In genomic region chr16:73049051-73049910, GRCh38 we compare ENCODE assay signal across 12 cellular contexts. TPM values are rescaled to one million over a fixed set of nuclear protein-coding genes. Genes with fewer than 3 reads are reported as not detected.
DNase-seq lines count a peak whose midpoint lies in the region; ATAC-seq, FAIRE-seq and TF ChIP-seq lines count a peak whose summit lies in the region.
"Had no signal": no experiment of that assay in that cellular context is flagged by ENCODE, and none has a peak within 500 bp of the region (broad histone marks: within the 10 kb centered on the region; RNA-seq: fewer than 3 reads in every experiment).

No MANE protein-coding gene starts in this region.

- no peak overlapping the region for H2BK15ac ChIP-seq in H1 (ENCODE audit: low read length)

- no peaks in the 10 kb centered on the region for H3K79me2 ChIP-seq in H1 (ENCODE audit: control insufficient read depth in 1 of 2, insufficient read depth in 2 of 2, low read length in 2 of 2)

- H3K36me3 Mint-ChIP-seq in naive thymus-derived CD4-positive, alpha-beta T cell: no peaks in the 10 kb centered on the region

- peaks cover 10 to 38% (median 27%) of the 10 kb centered on the region in 5 donors for H3K27me3 Mint-ChIP-seq in naive thymus-derived CD4-positive, alpha-beta T cell

- TF ChIP-seq CTCF in 22Rv1 (IDR thresholded peaks at IDR 0.05) (no peak), H1 (IDR thresholded peaks at IDR 0.05; ENCODE audit: control extremely low read depth in 1 of 3, insufficient read depth in 1 of 3, low read depth in 1 of 3, low read length in 3 of 3) (no peak)

- no peak overlapping the region for H3K9ac ChIP-seq in HUES64 (ENCODE audit: low read depth, low read length)
- H3K9ac ChIP-seq in H1 (replicated peaks in 1 of 4; ENCODE audit: extremely low read depth in 1 of 4, low read depth in 3 of 4, low read length in 3 of 4): no peak overlapping the region

- no peak for TF ChIP-seq EP300 in H1 (IDR thresholded peaks at IDR 0.05; ENCODE audit: borderline replicate concordance in 1 of 2, low read depth in 2 of 2, low read length in 2 of 2)

- no peak overlapping the region for H3K18ac ChIP-seq in H1 (ENCODE audit: extremely low read depth, low read length)

- H3K4ac ChIP-seq in H1 (replicated peaks; ENCODE audit: insufficient read length, low read depth, low read length): no peak overlapping the region

- no peak overlapping the region for H2BK5ac ChIP-seq in H1 (ENCODE audit: low read depth, low read length)

- H4K91ac ChIP-seq in H1 (replicated peaks; ENCODE audit: insufficient read length, low read length): no peak overlapping the region

- H2AFZ ChIP-seq in H1 (ENCODE audit: low read length): no peak overlapping the region

- H4K8ac ChIP-seq in H1 (ENCODE audit: extremely low read depth, insufficient read depth, low read length): no peak overlapping the region

- peaks cover 97% of the 10 kb centered on the region for H3K27me3 ChIP-seq in HUES64 (ENCODE audit: insufficient read depth, low read length)
- peaks cover 57 to 96% (median 91%) of the 10 kb centered on the region in 4 experiments for H3K27me3 ChIP-seq in H1 (replicated peaks in 1 of 4; ENCODE audit: control insufficient read depth in 3 of 4, extremely low read depth in 1 of 4, insufficient read depth in 3 of 4, low read length in 3 of 4)
- H3K27me3 ChIP-seq in naive thymus-derived CD4-positive, alpha-beta T cell (ENCODE audit: control insufficient read depth in 2 of 2, insufficient read depth in 2 of 2, low read length in 2 of 2): peaks cover 3 to 7% of the 10 kb centered on the region in 2 donors

- H4K5ac ChIP-seq in H1 (ENCODE audit: insufficient read length, low read depth, low read length): no peak overlapping the region

- peak overlapping the region; percentile 73 to 95; a peak in 3 of 4 replicates for H3K4me2 ChIP-seq in H1 (ENCODE audit: insufficient read depth in 1 of 2, low read depth in 2 of 2, low read length in 2 of 2)

- no peak for TF ChIP-seq POLR2A in H1 (IDR thresholded peaks at IDR 0.05; ENCODE audit: control extremely low read depth in 1 of 2, low read depth in 2 of 2, low read length in 2 of 2)

- no peak for TF ChIP-seq RAD21 in H1 (IDR thresholded peaks at IDR 0.05 in 1 of 2, conservative IDR thresholded peaks at IDR 0.05 in 1 of 2; ENCODE audit: low read depth in 2 of 2, low read length in 2 of 2)

- H3K23ac ChIP-seq in H1 (ENCODE audit: insufficient read length): no peak overlapping the region

- FAIRE-seq in H1 (lab: Jason Lieb, UNC): no peak
- FAIRE-seq: islet of Langerhans had no signal

- no peak overlapping the region for H2BK120ac ChIP-seq in H1 (replicated peaks; ENCODE audit: low read depth, low read length)

- no peak overlapping the region for H2AK5ac ChIP-seq in H1 (ENCODE audit: low read depth, low read length)

- ATAC-seq in naive thymus-derived CD4-positive, alpha-beta T cell: no peak
- ATAC-seq in HG02884 (IDR thresholded peaks at IDR 0.05; ENCODE audit: unreplicated experiment) (no peak), GM21529 (IDR thresholded peaks at IDR 0.05; ENCODE audit: unreplicated experiment) (no peak)

- peaks cover 0 to 4% (median 0%) of the 10 kb centered on the region in 11 donors for H3K9me3 Mint-ChIP-seq in naive thymus-derived CD4-positive, alpha-beta T cell

- H3K9me3 ChIP-seq in HUES64 (ENCODE audit: insufficient read depth, low read depth, low read length): no peaks in the 10 kb centered on the region
- H3K9me3 ChIP-seq in H1 (ENCODE audit: insufficient read depth in 2 of 2, low read depth in 1 of 2, low read length in 1 of 2): no peaks in the 10 kb centered on the region
- H3K9me3 ChIP-seq in naive thymus-derived CD4-positive, alpha-beta T cell (ENCODE audit: control insufficient read depth in 2 of 3, low read length in 3 of 3): no peaks in the 10 kb centered on the region

- peaks cover 16% of the 10 kb centered on the region; the same call in 1 of the 2 replicates for H3K23me2 ChIP-seq in H1 (ENCODE audit: low read depth, low read length)

- intact Hi-C loops in naive thymus-derived CD4-positive, alpha-beta T cell (cut with micrococcal nuclease): loop anchor here (5.0 kb wide), 2 partner anchors 217 to 262 kb away; no protein-coding TSS in a partner anchor

- H2BK12ac ChIP-seq in H1 (ENCODE audit: low read depth, low read length): peak overlapping the region; percentile 65

- no peak overlapping the region for H3K14ac ChIP-seq in H1 (ENCODE audit: insufficient read length)

- H3K4me1 Mint-ChIP-seq in naive thymus-derived CD4-positive, alpha-beta T cell: peaks cover 0 to 14% (median 6%) of the 10 kb centered on the region in 7 donors

- H3K56ac ChIP-seq in H1 (replicated peaks; ENCODE audit: insufficient read length, low read depth, low read length): no peak overlapping the region

- DNase-seq in H1 (ENCODE audit: low read depth in 1 of 2, low spot score in 2 of 2): no peak
- DNase-seq in naive thymus-derived CD4-positive, alpha-beta T cell: no peak
- DNase-seq in activated CD8-positive, alpha-beta memory T cell treated with anti-CD3 and anti-CD28 coated beads, Interleukin-2, amount 50 U/mL, for 4 hours: no peak
- DNase-seq in LoVo (ENCODE audit: low spot score): no peak
- DNase-seq: activated effector memory CD4-positive, alpha-beta T cell treated with anti-CD3 and anti-CD28 coated beads, Interleukin-2, amount 50 U/mL, for 16 hours; DMS79; RPMI8226 had no signal

- CTCF ChIA-PET in H1 (lab: Charles Lee; ENCODE audit: partially characterized antibody): interaction anchor here (1.0 to 5.7 kb wide), 9 partner anchors 10 to 217 kb away, joined by 3 to 24 read pairs (median 7); no protein-coding TSS in a partner anchor
- CTCF ChIA-PET in naive thymus-derived CD4-positive, alpha-beta T cell (lab: Charles Lee): no interaction called here

- peak overlapping the region in 1 of 9 donors; percentile 6 for H3K27ac Mint-ChIP-seq in naive thymus-derived CD4-positive, alpha-beta T cell

- no peaks in the 10 kb centered on the region for H3K79me1 ChIP-seq in H1 (ENCODE audit: low read depth, low read length)

- 12% methylated on average over 13 of the region's 13 CpGs for WGBS in HUES64
- 3% methylated on average over 13 of the region's 13 CpGs; no CpG with 5 or more reads in 1 of the 2 experiments for WGBS in H1 (ENCODE audit: extremely low coverage in 1 of 2, insufficient coverage in 1 of 2, insufficient read length in 1 of 2, insufficient replicate concordance in 2 of 2, low coverage in 1 of 2, low lambda C conversion rate in 2 of 2, missing lambda C conversion rate in 1 of 2), 2 experiments

- H3K4me1 ChIP-seq in HUES64 (ENCODE audit: insufficient read depth, low read length) (peaks cover 72% of the 10 kb centered on the region), H1 (replicated peaks in 1 of 4; ENCODE audit: control insufficient read depth in 3 of 4, insufficient read depth in 4 of 4, low read length in 3 of 4) (peaks cover 20 to 40% (median 26%) of the 10 kb centered on the region in 4 experiments)
- H3K4me1 ChIP-seq in naive thymus-derived CD4-positive, alpha-beta T cell (ENCODE audit: control insufficient read depth in 2 of 2, insufficient read depth in 2 of 2, low read length in 2 of 2): no peaks in the 10 kb centered on the region

- H3K4me3 Mint-ChIP-seq in naive thymus-derived CD4-positive, alpha-beta T cell: peak overlapping the region in 6 of 10 donors; percentile 8 to 64 (median 40)

- peaks cover 22 to 25% of the 10 kb centered on the region in 2 experiments for H4K20me1 ChIP-seq in H1 (replicated peaks in 1 of 2; ENCODE audit: control insufficient read depth in 1 of 2, insufficient read depth in 2 of 2, low read length in 2 of 2)

- H3K27ac ChIP-seq in 22Rv1 (peak overlapping the region; percentile 57), HUES64 (ENCODE audit: low read depth, low read length) (no peak overlapping the region), H1 (ENCODE audit: low read depth, low read length) (no peak overlapping the region)
- no peak overlapping the region for H3K27ac ChIP-seq in naive thymus-derived CD4-positive, alpha-beta T cell (ENCODE audit: low read depth, low read length)

- H3K36me3 ChIP-seq in HUES64 (ENCODE audit: insufficient read depth, low read length) (no peaks in the 10 kb centered on the region), H1 (ENCODE audit: control insufficient read depth in 2 of 4, insufficient read depth in 4 of 4, low read length in 3 of 4) (no peaks in the 10 kb centered on the region)
- H3K36me3 ChIP-seq in naive thymus-derived CD4-positive, alpha-beta T cell (ENCODE audit: control insufficient read depth in 2 of 3, insufficient read depth in 3 of 3, low read length in 3 of 3): no peaks in the 10 kb centered on the region

- H2BK20ac ChIP-seq in H1 (ENCODE audit: low read length): no peak overlapping the region

- POLR2A ChIA-PET in H1 (lab: Charles Lee; ENCODE audit: partially characterized antibody): interaction anchor here (1.0 to 1.9 kb wide), 4 partner anchors 9 to 14 kb away, joined by 3 to 8 read pairs (median 4); no protein-coding TSS in a partner anchor
- POLR2A ChIA-PET in naive thymus-derived CD4-positive, alpha-beta T cell (lab: Charles Lee): no interaction called here

- H3K4me3 ChIP-seq in HUES64 (ENCODE audit: low read length): peak overlapping the region; percentile 54
- H3K4me3 ChIP-seq in H1 (ENCODE audit: extremely low read depth in 1 of 4, insufficient read depth in 2 of 4, low read depth in 3 of 4, low read length in 4 of 4): peak overlapping the region in 1 of 4 experiments; percentile 66; a peak in 4 of 8 replicates
- H3K4me3 ChIP-seq in naive thymus-derived CD4-positive, alpha-beta T cell (ENCODE audit: low read length): no peak overlapping the region

TF ChIP-seq in H1, 55 proteins besides CTCF, POLR2A, EP300 and RAD21 (continues in another document):
- TF ChIP-seq PHF8 (conservative IDR thresholded peaks at IDR 0.05; ENCODE audit: low read depth, low read length) (no peak), SP1 (IDR thresholded peaks at IDR 0.05; ENCODE audit: low read depth, low read length) (no peak), CBX8 (IDR thresholded peaks at IDR 0.05; ENCODE audit: borderline replicate concordance, low read depth, low read length) (0 out of 2 replicates have a peak, but pooled peaks have one; percentile 33), RFX5 (IDR thresholded peaks at IDR 0.05; ENCODE audit: borderline replicate concordance, low read depth, low read length) (no peak)

RNA-seq across cellular contexts. Expression of gene ZFHX3, which starts 1.4 kb away (rescaled TPM):
- 1.3 TPM for polyA plus RNA-seq in HUES64 (2013, experiment 1 of 2)
- 2.5 TPM for polyA plus RNA-seq in HUES64 (2013, experiment 2 of 2)
- total RNA-seq in H1 (2021; fragmentation: NEBNext Ultra II Directional; extraction: Animal tissue kit (Norgen Biotek cat#: 25700)): 0.90 and 0.99 TPM in 2 replicates
- 0.08 and 0.11 TPM in 2 replicates for polyA plus RNA-seq in H1 (2011; rRNA removed)
- polyA plus RNA-seq in H1 (2011; cell fraction: cytosol; rRNA removed): 0.09 TPM
- polyA plus RNA-seq in H1 (2011; cell fraction: nucleus; rRNA removed): 0.27 TPM
- polyA plus RNA-seq in H1 (2012, experiment 1 of 2): 0.71 to 1.2 TPM (median 1.0 TPM) in 4 replicates
- 0.04 TPM for polyA plus RNA-seq in H1 (2012, experiment 2 of 2)
- 0.30 TPM for polyA plus RNA-seq in H1 (2013, experiment 1 of 2)
- 0.26 TPM for polyA plus RNA-seq in H1 (2013, experiment 2 of 2)
- polyA minus RNA-seq in H1 (2011; rRNA and poly(A)+ RNA removed): 0.41 and 0.57 TPM in 2 replicates
- polyA minus RNA-seq in H1 (2011; cell fraction: cytosol; rRNA and poly(A)+ RNA removed): 0.44 TPM
- 0.90 TPM for polyA minus RNA-seq in H1 (2011; cell fraction: nucleus; rRNA and poly(A)+ RNA removed)
- 1 to 10 TPM; 1.5 to 9.8 (median 2.2) TPM for total RNA-seq in naive thymus-derived CD4-positive, alpha-beta T cell
- polyA plus RNA-seq in naive thymus-derived CD4-positive, alpha-beta T cell: under 1 TPM; 0.09 to 0.21 TPM
